18 cellular contexts compared by ENCODE assay signal in the genomic region with DNA sequence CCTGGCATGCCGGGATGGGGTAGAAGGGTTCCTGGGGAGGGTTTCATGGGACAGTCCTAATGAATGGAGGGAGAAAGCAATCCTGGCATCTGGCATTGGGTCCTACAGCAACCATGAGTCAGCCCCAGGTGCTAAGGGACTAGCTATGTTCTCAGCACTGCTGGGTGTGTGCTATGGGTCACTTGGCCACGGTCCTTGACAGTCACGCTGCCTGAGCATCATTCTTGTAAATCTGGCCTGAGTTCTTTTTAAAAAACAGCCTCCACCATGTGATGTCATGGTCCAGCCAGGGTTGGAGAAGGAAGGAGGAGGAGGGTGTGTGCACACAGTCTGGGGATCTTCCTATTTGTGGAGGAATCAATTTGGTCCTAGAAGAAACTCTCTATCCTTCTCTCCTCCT. TPM values are rescaled to one million over a fixed set of nuclear protein-coding genes. Genes with fewer than 3 reads are reported as not detected.
DNase-seq lines count a peak whose midpoint lies in the region; ATAC-seq and TF ChIP-seq lines count a peak whose summit lies in the region.
"Had no signal": no experiment of that assay in that cellular context is flagged by ENCODE, and none has a peak within 500 bp of the region (broad histone marks: within the 10 kb centered on the region; RNA-seq: fewer than 3 reads in every experiment).

No MANE protein-coding gene starts in this region.

- DNase-seq in MCF 10A (ENCODE audit: unreplicated experiment) = peak; percentile 42
- peak; percentile 60 for DNase-seq in cardiac septum (ENCODE audit: low spot score)
- DNase-seq in spleen = peak; percentile 40
- no peak for DNase-seq in OCI-M2 (lab: John Stamatoyannopoulos, UW; ENCODE audit: unreplicated experiment)
- no peak for DNase-seq in T-cell
- DNase-seq in SK-N-DZ (ENCODE audit: low spot score) = no peak
- DNase-seq: activated naive CD4-positive, alpha-beta T cell treated with Interleukin-2 at 50 U/mL for 16 hours; cerebellar nuclear complex; H7; NCI-H1048; NCI-H446 treated with DMSO at 0.1 percent for 48 hours; stimulated activated CD4-positive, alpha-beta T cell treated with anti-CD3 and anti-CD28 coated beads, Interleukin-4, amount 100 ng/mL, for 24 hours had no signal

- H3K36me3 ChIP-seq in HEK293 (ENCODE audit: control insufficient read depth in 2 of 2, insufficient read depth in 1 of 2, low read length in 2 of 2) (no peaks in the 10 kb centered on the region), spleen (no peaks in the 10 kb centered on the region)

- H3K4me1 ChIP-seq in HEK293 (ENCODE audit: control insufficient read depth, insufficient read depth, low read length) = no peaks in the 10 kb centered on the region
- peaks cover under 1 to 27% (median 11%) of the 10 kb centered on the region in 6 donors for H3K4me1 ChIP-seq in spleen

- 88 to 94% (median 90%) methylated on average over 3 of the region's 3 CpGs for WGBS in spleen, 5 donors

- H3K4me3 Mint-ChIP-seq in MCF 10A (ENCODE audit: unreplicated experiment) (no peak overlapping the region), T-cell (no peak overlapping the region)
- H3K4me3 Mint-ChIP-seq: stimulated activated memory B cell treated with anti-CD40 and anti-IgM and Interleukin-4, amounts not matched to agents 10 μg/mL and 1 μg/mL and 100 μg/mL, for 72 hours had no signal

- no peak for TF ChIP-seq POLR2A in spleen (IDR thresholded peaks at IDR 0.05)

- peaks cover 7% of the 10 kb centered on the region for H3K4me1 Mint-ChIP-seq in MCF 10A (ENCODE audit: insufficient read depth, unreplicated experiment)
- no peaks in the 10 kb centered on the region for H3K4me1 Mint-ChIP-seq in T-cell

- ATAC-seq in HG03432 (IDR thresholded peaks at IDR 0.05; ENCODE audit: unreplicated experiment) = no peak
- ATAC-seq in T-cell (replicated peaks in 1 of 4) = no peak
- ATAC-seq: stimulated activated memory B cell treated with anti-CD40 and anti-IgM and Interleukin-4, amounts not matched to agents 10 μg/mL and 1 μg/mL and 100 μg/mL, for 72 hours had no signal

- intact Hi-C loops in MCF 10A (cut with micrococcal nuclease) (no loop called here), cardiac septum (cut with DNase I) (no loop called here), spleen (cut with DNase I; ENCODE audit: low total_unique reads) (no loop called here)

- H3K27ac Mint-ChIP-seq in MCF 10A (ENCODE audit: low read depth, unreplicated experiment) (no peak overlapping the region), T-cell (no peak overlapping the region)
- H3K27ac Mint-ChIP-seq: stimulated activated memory B cell treated with anti-CD40 and anti-IgM and Interleukin-4, amounts not matched to agents 10 μg/mL and 1 μg/mL and 100 μg/mL, for 72 hours had no signal

- BruUV-seq in MCF 10A (replicated peaks; lab: Mats Ljungman, UMichigan) = no TSS peak

- H3K27ac ChIP-seq in HEK293 (ENCODE audit: extremely low read depth, low read depth, low read length) (no peak overlapping the region), spleen (no peak overlapping the region)

- POLR2A ChIA-PET in HEK293 (lab: Yijun Ruan, JAX) (interaction anchor here (0.6 to 1.4 kb wide), 2 partner anchors 11 to 565 kb away, joined by 3 to 4 read pairs; no protein-coding TSS in a partner anchor), MCF 10A (lab: Yijun Ruan, JAX) (interaction anchor here (0.5 to 2.0 kb wide), 4 partner anchors 9 to 66 kb away, joined by 3 to 10 read pairs (median 3); a partner anchor contains a TSS), T-cell (lab: Charles Lee) (no interaction called here)

- H3K36me3 Mint-ChIP-seq in MCF 10A (ENCODE audit: insufficient read depth, unreplicated experiment) (no peaks in the 10 kb centered on the region), T-cell (no peaks in the 10 kb centered on the region)
- H3K36me3 Mint-ChIP-seq: stimulated activated memory B cell treated with anti-CD40 and anti-IgM and Interleukin-4, amounts not matched to agents 10 μg/mL and 1 μg/mL and 100 μg/mL, for 72 hours had no signal

- H3K27me3 Mint-ChIP-seq in MCF 10A (ENCODE audit: insufficient read depth, unreplicated experiment) (peaks cover 11% of the 10 kb centered on the region), T-cell (peaks cover 27 to 45% of the 10 kb centered on the region in 2 donors)

- peaks cover 0 to 11% (median 0%) of the 10 kb centered on the region in 7 donors for H3K27me3 ChIP-seq in spleen (replicated peaks in 1 of 7)

- CTCF ChIA-PET in HEK293 (lab: Yijun Ruan, JAX) (interaction anchor here (0.7 to 1.8 kb wide), 3 partner anchors 9 to 282 kb away, joined by 3 to 11 read pairs (median 6); no protein-coding TSS in a partner anchor), MCF 10A (lab: Yijun Ruan, JAX) (interaction anchor here (0.6 to 2.4 kb wide), 6 partner anchors 9 to 811 kb away, joined by 3 to 16 read pairs (median 4); no protein-coding TSS in a partner anchor), T-cell (lab: Charles Lee) (no interaction called here)

- H3K9me3 ChIP-seq in HEK293 (ENCODE audit: control insufficient read depth, insufficient read depth, low read depth, low read length) = no peaks in the 10 kb centered on the region
- H3K9me3 ChIP-seq in spleen = no peaks in the 10 kb centered on the region

- TF ChIP-seq CTCF in HEK293 (tag by site-specific recombination; IDR thresholded peaks at IDR 0.05) (no peak), MCF 10A (IDR thresholded peaks at IDR 0.05; ENCODE audit: unreplicated experiment) (no peak), spleen (IDR thresholded peaks at IDR 0.05 in 8 of 11, conservative IDR thresholded peaks at IDR 0.05 in 3 of 11) (no peak)

- H3K9me3 Mint-ChIP-seq in MCF 10A (ENCODE audit: unreplicated experiment) (no peaks in the 10 kb centered on the region), T-cell (no peaks in the 10 kb centered on the region)
- H3K9me3 Mint-ChIP-seq: stimulated activated memory B cell treated with anti-CD40 and anti-IgM and Interleukin-4, amounts not matched to agents 10 μg/mL and 1 μg/mL and 100 μg/mL, for 72 hours had no signal

- H3K4me3 ChIP-seq in HEK293 (ENCODE audit: low read depth, low read length) (no peak overlapping the region), spleen (no peak overlapping the region)

TF ChIP-seq in HEK293, 187 proteins besides CTCF, POLR2A, EP300 and RAD21:
- TF ChIP-seq, protein P1, sequence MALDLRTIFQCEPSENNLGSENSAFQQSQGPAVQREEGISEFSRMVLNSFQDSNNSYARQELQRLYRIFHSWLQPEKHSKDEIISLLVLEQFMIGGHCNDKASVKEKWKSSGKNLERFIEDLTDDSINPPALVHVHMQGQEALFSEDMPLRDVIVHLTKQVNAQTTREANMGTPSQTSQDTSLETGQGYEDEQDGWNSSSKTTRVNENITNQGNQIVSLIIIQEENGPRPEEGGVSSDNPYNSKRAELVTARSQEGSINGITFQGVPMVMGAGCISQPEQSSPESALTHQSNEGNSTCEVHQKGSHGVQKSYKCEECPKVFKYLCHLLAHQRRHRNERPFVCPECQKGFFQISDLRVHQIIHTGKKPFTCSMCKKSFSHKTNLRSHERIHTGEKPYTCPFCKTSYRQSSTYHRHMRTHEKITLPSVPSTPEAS (tag by site-specific recombination; IDR thresholded peaks at IDR 0.05) = no peak
- TF ChIP-seq ZBTB48 (tag by site-specific recombination; IDR thresholded peaks at IDR 0.05) = 0 out of 2 replicates have a peak, but pooled peaks have one; percentile 21
TF ChIP-seq in HEK293: peak in this region for 1.

RNA-seq across cellular contexts. Expression of a gene that starts 6.2 kb away (rescaled TPM):
- not detected in 2 replicates for total RNA-seq in MCF 10A (2022)
- total RNA-seq in cardiac septum = 45.8 TPM
- 10 to 100 TPM in 6 of 7 donors, 1 to 10 TPM in 1; 9.7 to 34.3 (median 27.0) TPM for total RNA-seq in spleen
- 10 to 100 TPM; 21.5 to 51.7 (median 36.0) TPM for polyA plus RNA-seq in spleen
- not detected for total RNA-seq in T-cell
- polyA plus RNA-seq in SK-N-DZ (2014; cell fraction: cytosol; rRNA removed) = 18.3 and 35.7 TPM in 2 replicates
- 14.2 and 18.6 TPM in 2 replicates for polyA plus RNA-seq in SK-N-DZ (2014; cell fraction: nucleus; rRNA removed)
- total RNA-seq: activated CD8-positive, alpha-beta memory T cell treated with anti-CD3 and anti-CD28 coated beads for 36 hours; myocyte had no signal
- polyA plus RNA-seq: keratinocyte had no signal

RNA-seq across cellular contexts. Expression of a gene that starts 9.9 kb away (rescaled TPM):
- total RNA-seq in MCF 10A (2022) (31.1 and 31.7 TPM in 2 replicates), cardiac septum (45.4 TPM), spleen (100 to 1,000 TPM in 1 of 7 donors, 10 to 100 TPM in 6; 62.3 to 104 (median 75.5) TPM), T-cell (100 to 1,000 TPM in 4 of 5 donors, 10 to 100 TPM in 1; 87.1 to 161 (median 146) TPM)
- polyA plus RNA-seq in spleen = 10 to 100 TPM; 24.1 to 27.9 (median 27.1) TPM
- polyA plus RNA-seq in SK-N-DZ (2014; cell fraction: cytosol; rRNA removed) = 43.9 and 54.2 TPM in 2 replicates
- polyA plus RNA-seq in SK-N-DZ (2014; cell fraction: nucleus; rRNA removed) = 99.1 and 158 TPM in 2 replicates

RNA-seq across cellular contexts. Expression of a gene that starts 18.5 kb away (rescaled TPM):
- 84.3 and 96.0 TPM in 2 replicates for total RNA-seq in MCF 10A (2022)
- total RNA-seq in cardiac septum = 32.3 TPM
- total RNA-seq in spleen = 10 to 100 TPM; 29.6 to 41.1 (median 34.5) TPM
- 10 to 100 TPM; 31.0 to 47.7 (median 41.4) TPM for polyA plus RNA-seq in spleen
- total RNA-seq in T-cell = 10 to 100 TPM; 34.7 to 42.5 (median 38.7) TPM
- 186 and 233 TPM in 2 replicates for polyA plus RNA-seq in SK-N-DZ (2014; cell fraction: cytosol; rRNA removed)
- polyA plus RNA-seq in SK-N-DZ (2014; cell fraction: nucleus; rRNA removed) = 139 and 142 TPM in 2 replicates

RNA-seq across cellular contexts. Expression of a gene that starts 25.6 kb away (rescaled TPM):
- total RNA-seq in MCF 10A (2022) (2.3 and 5.4 TPM in 2 replicates), cardiac septum (not detected), spleen (under 1 TPM in 3 of 7 donors, not detected in 4; 0.10 to 0.52 (median 0.41) TPM), T-cell (1 to 10 TPM in 1 of 5 donors, under 1 TPM in 3, not detected in 1; 0.38 to 1.3 (median 0.60) TPM)
- under 1 TPM in 2 of 3 donors, not detected in 1; 0.04 to 0.06 TPM for polyA plus RNA-seq in spleen
- 0.25 TPM in 1 of 2 replicates, not detected in the other for polyA plus RNA-seq in SK-N-DZ (2014; cell fraction: cytosol; rRNA removed)
- 0.46 and 1.8 TPM in 2 replicates for polyA plus RNA-seq in SK-N-DZ (2014; cell fraction: nucleus; rRNA removed)
- total RNA-seq: myocyte had no signal

RNA-seq across cellular contexts. Expression of a gene that starts 43.7 kb away (rescaled TPM):
- 41.0 and 52.7 TPM in 2 replicates for total RNA-seq in MCF 10A (2022)
- total RNA-seq in cardiac septum = 61.4 TPM
- total RNA-seq in spleen = 10 to 100 TPM; 30.0 to 62.0 (median 39.0) TPM
- polyA plus RNA-seq in spleen = 100 to 1,000 TPM in 1 of 3 donors, 10 to 100 TPM in 2; 65.6 to 126 (median 97.1) TPM
- total RNA-seq in T-cell = 10 to 100 TPM in 4 of 5 donors, 1 to 10 TPM in 1; 7.9 to 32.4 (median 29.8) TPM
- 217 TPM in 2 replicates for polyA plus RNA-seq in SK-N-DZ (2014; cell fraction: cytosol; rRNA removed)
- 118 and 127 TPM in 2 replicates for polyA plus RNA-seq in SK-N-DZ (2014; cell fraction: nucleus; rRNA removed)

Comparison
In these comparisons a context has a peak if more than half of its experiments do, and no peak if none do; other contexts are left out.
1. DNase-seq: peak in MCF 10A (single experiment), cardiac septum (single experiment) and spleen (single experiment); none in OCI-M2 (single experiment), T-cell (0 of 34) and SK-N-DZ (single experiment).
2. CTCF ChIA-PET loops: an anchor here in HEK293 (0.7 to 1.8 kb wide) and MCF 10A (0.6 to 2.4 kb wide); none called in T-cell.
3. POLR2A ChIA-PET loops: an anchor here in HEK293 (0.6 to 1.4 kb wide) and MCF 10A (0.5 to 2.0 kb wide); none called in T-cell.